ENCODE assay signal across 15 cellular contexts in the genomic region with DNA sequence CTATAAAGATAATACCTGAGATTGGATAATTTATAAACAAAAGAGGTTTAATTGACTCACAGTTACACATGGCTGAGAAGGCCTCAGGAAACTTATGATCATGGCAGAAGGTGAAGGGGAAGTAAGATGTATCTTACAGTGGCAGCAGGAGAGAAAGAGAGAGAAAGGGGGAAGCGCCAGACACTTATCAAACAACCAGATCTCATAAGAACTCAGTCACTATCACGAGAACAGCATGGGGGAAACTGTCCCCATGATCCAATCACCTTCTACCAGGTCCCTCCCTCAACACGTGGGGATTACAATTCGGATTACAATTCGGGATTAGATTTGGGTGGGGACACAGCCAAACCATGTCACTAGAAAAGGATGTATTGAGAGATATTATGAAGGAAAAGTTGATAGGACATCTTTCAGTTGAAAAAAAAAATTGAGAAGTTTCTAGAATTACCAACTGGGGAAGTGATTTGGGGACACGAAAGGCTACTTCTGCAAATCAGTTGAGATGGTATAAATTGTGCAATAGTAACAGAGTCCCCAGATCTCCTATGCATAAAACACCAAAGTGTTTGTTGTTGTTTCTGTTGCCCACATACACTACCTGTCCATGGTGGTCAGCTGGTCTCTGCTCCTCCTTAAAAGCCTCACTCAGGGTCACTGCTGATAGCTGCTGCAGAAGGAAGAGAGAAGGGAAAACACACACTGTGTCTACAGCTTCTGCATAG.
"Had no signal": no experiment of that assay in that cellular context is flagged by ENCODE, and none has a peak within 500 bp of the region (broad histone marks: within the 10 kb centered on the region; RNA-seq: fewer than 3 reads in every experiment).

No MANE protein-coding gene starts in this region.

- H3K9me3 ChIP-seq: vagina had no signal

- H3K4me1 ChIP-seq: foreskin keratinocyte, tibial nerve, vagina had no signal

- DNase-seq: activated CD4-positive, alpha-beta T cell treated with anti-CD3 and anti-CD28 coated beads, Interleukin-2, amount 10 ng/mL, durations not matched to agents 7 days and 5 days; activated naive CD4-positive, alpha-beta T cell treated with Interleukin-2 at 50 U/mL for 16 hours; aorta; effector memory CD4-positive, alpha-beta T cell; foreskin keratinocyte; left ventricle myocardium superior; nucleus accumbens; posterior cingulate gyrus; retina; stimulated activated CD4-positive, alpha-beta T cell treated with anti-CD3 and anti-CD28 coated beads, Interleukin-15, amount 100 ng/mL, for 24 hours; stimulated activated CD4-positive, alpha-beta T cell treated with anti-CD3 and anti-CD28 coated beads, Interleukin-4, amount 100 ng/mL, for 1 hour; stimulated activated naive B cell treated with anti-CD40 and anti-IgM and Interleukin-4, amounts not matched to agents 10 μg/mL and 1 μg/mL and 100 μg/mL, for 72 hours had no signal

- H3K36me3 ChIP-seq: tibial nerve, vagina had no signal

- H3K27me3 ChIP-seq: foreskin keratinocyte, tibial nerve, vagina had no signal

- H3K27ac ChIP-seq: foreskin keratinocyte, tibial nerve, vagina had no signal

- H3K4me3 ChIP-seq: tibial nerve, vagina had no signal

- ATAC-seq: foreskin keratinocyte; left ventricle myocardium superior; natural killer cell treated with Interleukin-12 subunit alpha and Interleukin-12 subunit beta and Interleukin-15 and Interleukin-18, amount 100 ng/mL, for 72 hours; stimulated activated naive B cell treated with anti-CD40 and anti-IgM and Interleukin-4, amounts not matched to agents 10 μg/mL and 1 μg/mL and 100 μg/mL, for 72 hours had no signal
